1 cellular context compared by ENCODE assay signal in the genomic region with DNA sequence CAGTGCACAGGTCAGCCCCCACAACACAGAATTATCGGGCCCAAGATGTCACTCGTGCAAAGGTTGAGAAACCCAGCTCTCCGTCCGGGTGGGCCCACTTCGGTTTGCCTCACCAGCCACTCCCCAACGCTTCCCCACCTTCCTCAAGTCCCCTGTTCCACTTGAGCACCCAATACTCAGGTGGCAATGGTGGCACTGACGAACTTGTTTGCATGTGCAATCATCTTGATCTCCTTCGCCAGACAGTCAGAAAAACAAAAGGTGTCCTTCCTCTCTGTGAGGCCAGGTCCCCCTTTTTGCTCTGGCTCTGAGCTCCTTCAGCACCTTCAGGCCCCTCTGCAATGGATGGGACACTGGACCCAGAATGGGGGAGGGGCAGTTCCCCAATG.
TF ChIP-seq lines count a peak whose summit lies in the region.

No MANE protein-coding gene starts in this region.

TF ChIP-seq in WTC11, 78 proteins besides CTCF, POLR2A, EP300 and RAD21 (continued from another document):
- no peak for TF ChIP-seq NR1H2 (CRISPR knock-in tag; IDR thresholded peaks at IDR 0.05)
- TF ChIP-seq, protein P1, sequence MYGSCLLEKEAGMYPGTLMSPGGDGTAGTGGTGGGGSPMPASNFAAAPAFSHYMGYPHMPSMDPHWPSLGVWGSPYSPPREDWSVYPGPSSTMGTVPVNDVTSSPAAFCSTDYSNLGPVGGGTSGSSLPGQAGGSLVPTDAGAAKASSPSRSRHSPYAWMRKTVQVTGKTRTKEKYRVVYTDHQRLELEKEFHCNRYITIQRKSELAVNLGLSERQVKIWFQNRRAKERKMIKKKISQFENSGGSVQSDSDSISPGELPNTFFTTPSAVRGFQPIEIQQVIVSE (CRISPR knock-in tag; IDR thresholded peaks at IDR 0.05; ENCODE audit: borderline replicate concordance) = no peak
- TF ChIP-seq, protein P2, sequence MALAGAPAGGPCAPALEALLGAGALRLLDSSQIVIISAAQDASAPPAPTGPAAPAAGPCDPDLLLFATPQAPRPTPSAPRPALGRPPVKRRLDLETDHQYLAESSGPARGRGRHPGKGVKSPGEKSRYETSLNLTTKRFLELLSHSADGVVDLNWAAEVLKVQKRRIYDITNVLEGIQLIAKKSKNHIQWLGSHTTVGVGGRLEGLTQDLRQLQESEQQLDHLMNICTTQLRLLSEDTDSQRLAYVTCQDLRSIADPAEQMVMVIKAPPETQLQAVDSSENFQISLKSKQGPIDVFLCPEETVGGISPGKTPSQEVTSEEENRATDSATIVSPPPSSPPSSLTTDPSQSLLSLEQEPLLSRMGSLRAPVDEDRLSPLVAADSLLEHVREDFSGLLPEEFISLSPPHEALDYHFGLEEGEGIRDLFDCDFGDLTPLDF (CRISPR knock-in tag; IDR thresholded peaks at IDR 0.05) = no peak
- TF ChIP-seq, protein P3, sequence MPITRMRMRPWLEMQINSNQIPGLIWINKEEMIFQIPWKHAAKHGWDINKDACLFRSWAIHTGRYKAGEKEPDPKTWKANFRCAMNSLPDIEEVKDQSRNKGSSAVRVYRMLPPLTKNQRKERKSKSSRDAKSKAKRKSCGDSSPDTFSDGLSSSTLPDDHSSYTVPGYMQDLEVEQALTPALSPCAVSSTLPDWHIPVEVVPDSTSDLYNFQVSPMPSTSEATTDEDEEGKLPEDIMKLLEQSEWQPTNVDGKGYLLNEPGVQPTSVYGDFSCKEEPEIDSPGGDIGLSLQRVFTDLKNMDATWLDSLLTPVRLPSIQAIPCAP (CRISPR knock-in tag; IDR thresholded peaks at IDR 0.05) = no peak
- no peak for TF ChIP-seq GRHL2 (CRISPR knock-in tag; IDR thresholded peaks at IDR 0.05; ENCODE audit: insufficient replicate concordance, severe bottlenecking)
- TF ChIP-seq, protein P4, sequence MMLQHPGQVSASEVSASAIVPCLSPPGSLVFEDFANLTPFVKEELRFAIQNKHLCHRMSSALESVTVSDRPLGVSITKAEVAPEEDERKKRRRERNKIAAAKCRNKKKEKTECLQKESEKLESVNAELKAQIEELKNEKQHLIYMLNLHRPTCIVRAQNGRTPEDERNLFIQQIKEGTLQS (CRISPR knock-in tag; conservative IDR thresholded peaks at IDR 0.05) = no peak
